10 cellular contexts compared by ENCODE assay signal in the genomic region with DNA sequence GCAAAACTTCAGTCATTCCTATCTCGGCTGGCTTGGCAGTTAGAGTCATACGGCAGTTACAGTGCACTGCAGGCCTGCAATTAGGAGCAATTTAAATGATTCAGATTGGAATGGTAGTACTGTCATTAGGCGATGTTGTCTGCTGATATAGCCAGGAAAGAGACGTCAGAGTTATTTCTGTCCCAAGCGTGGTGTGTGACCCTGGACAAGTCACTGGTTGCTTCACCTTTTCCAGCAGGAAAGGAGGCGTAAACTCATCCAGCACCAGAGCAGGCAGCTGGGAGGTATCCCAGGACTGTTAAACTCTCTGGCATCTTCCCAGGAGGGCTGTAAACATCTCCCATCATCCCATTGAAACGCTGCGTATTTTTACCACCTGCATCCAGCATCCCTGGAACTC. TPM values are rescaled to one million over a fixed set of nuclear protein-coding genes. Genes with fewer than 3 reads are reported as not detected.
DNase-seq lines count a peak whose midpoint lies in the region; TF ChIP-seq lines count a peak whose summit lies in the region.
"Had no signal": no experiment of that assay in that cellular context is flagged by ENCODE, and none has a peak within 500 bp of the region (broad histone marks: within the 10 kb centered on the region; RNA-seq: fewer than 3 reads in every experiment).

No MANE protein-coding gene starts in this region.

- H3K4me1 ChIP-seq in vagina: peaks cover 10% of the 10 kb centered on the region

- DNase-seq in NCI-H2029 (lab: John Stamatoyannopoulos, UW): peak; percentile 24
- DNase-seq in NCI-H2029 treated with DMSO at 0.1 percent for 48 hours (lab: John Stamatoyannopoulos, UW): no peak
- DNase-seq in dermis microvascular lymphatic vessel endothelial cell (ENCODE audit: low read depth in 2 of 2): peak; percentile 61 to 93
- peak; percentile 22 to 91 for DNase-seq in lung microvascular endothelial cell (ENCODE audit: low read depth in 2 of 2)
- DNase-seq in vagina (ENCODE audit: extremely low spot score in 2 of 2): no peak
- DNase-seq in hypothalamus (lab: John Stamatoyannopoulos, UW): no peak
- no peak for DNase-seq in SKM-1 (lab: John Stamatoyannopoulos, UW; ENCODE audit: unreplicated experiment)
- DNase-seq in T-helper 2 cell: no peak
- DNase-seq: caudate nucleus had no signal

- peak overlapping the region in 1 of 2 donors; percentile 5 for H3K4me3 ChIP-seq in vagina

- intact Hi-C loops in vagina (cut with DNase I): no loop called here

- H3K27me3 ChIP-seq in vagina: no peaks in the 10 kb centered on the region

- TF ChIP-seq CTCF in vagina (IDR thresholded peaks at IDR 0.05): no peak

- no peaks in the 10 kb centered on the region for H3K36me3 ChIP-seq in vagina

- no peak for TF ChIP-seq POLR2A in vagina (IDR thresholded peaks at IDR 0.05)

- H3K27ac ChIP-seq in vagina: peak overlapping the region; percentile 47

- H3K9me3 ChIP-seq in vagina: no peaks in the 10 kb centered on the region

RNA-seq across cellular contexts. Expression of gene LNX1, which starts 0.8 kb away (rescaled TPM):
- total RNA-seq in dermis microvascular lymphatic vessel endothelial cell (4.0 and 5.1 TPM in 2 replicates), lung microvascular endothelial cell (3.5 and 10.1 TPM in 2 replicates), vagina (11.8 TPM)
- total RNA-seq: T-helper 1 cell treated with Interleukin-12 subunit alpha and Interleukin-12 subunit beta and Interleukin-4 antibody, amounts not matched to agents 30 ng/mL and 1 ng/mL, for 36 hours had no signal

Comparison
In these comparisons a context has a peak if more than half of its experiments do, and no peak if none do; other contexts are left out.
1. DNase-seq: peak in NCI-H2029 (single experiment), dermis microvascular lymphatic vessel endothelial cell (2 of 2) and lung microvascular endothelial cell (2 of 2); none in NCI-H2029 treated with DMSO at 0.1 percent for 48 hours (single experiment), vagina (0 of 2), hypothalamus (0 of 51), SKM-1 (single experiment) and T-helper 2 cell (0 of 5).